23 cellular contexts compared by ENCODE assay signal in the genomic region with DNA sequence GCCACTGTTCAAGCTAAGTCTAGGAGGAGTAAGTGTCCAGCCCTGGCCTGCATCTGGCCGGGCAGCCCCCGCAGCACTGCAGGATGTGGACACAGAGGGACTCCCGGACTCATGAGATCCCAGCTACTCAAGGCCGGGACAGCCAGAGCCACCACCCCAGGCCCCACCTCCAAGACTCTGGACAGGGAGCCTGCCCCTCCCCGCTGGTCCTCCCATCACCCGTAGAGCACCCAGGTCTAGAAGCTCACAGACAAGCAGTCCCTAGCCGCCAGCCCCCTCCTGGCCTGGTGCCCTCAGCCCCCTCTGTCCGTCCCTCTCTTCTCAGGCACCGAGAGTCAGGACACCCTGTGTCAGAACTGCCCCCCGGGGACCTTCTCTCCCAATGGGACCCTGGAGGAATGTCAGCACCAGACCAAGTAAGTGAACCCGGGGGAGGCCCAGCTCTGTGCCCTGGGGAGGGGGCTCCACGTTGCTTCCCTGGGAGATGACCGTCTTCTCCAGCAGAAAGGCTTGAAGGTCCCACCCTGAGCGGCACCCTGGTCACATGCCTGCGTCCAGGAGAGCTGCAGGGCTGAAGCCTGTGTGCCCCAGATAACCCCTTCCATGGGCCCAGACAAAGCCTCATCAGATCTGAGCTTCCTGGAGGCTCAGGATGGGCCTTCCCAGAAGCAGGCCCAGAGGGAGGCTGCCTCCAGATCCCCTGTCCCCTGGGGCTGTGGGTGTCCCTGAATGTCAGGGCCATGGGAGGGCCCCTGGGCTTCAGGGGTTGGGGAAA. TPM values are rescaled to one million over a fixed set of nuclear protein-coding genes. Genes with fewer than 3 reads are reported as not detected.
DNase-seq lines count a peak whose midpoint lies in the region; ATAC-seq, FAIRE-seq and TF ChIP-seq lines count a peak whose summit lies in the region.
"Had no signal": no experiment of that assay in that cellular context is flagged by ENCODE, and none has a peak within 500 bp of the region (broad histone marks: within the 10 kb centered on the region; RNA-seq: fewer than 3 reads in every experiment).

No MANE protein-coding gene starts in this region.

- H3K18ac ChIP-seq in mesenchymal stem cell (ENCODE audit: low read depth in 1 of 2, low read length in 2 of 2): no peak overlapping the region

- no peaks in the 10 kb centered on the region for H3K9me3 ChIP-seq in right cardiac atrium (ENCODE audit: control insufficient read depth, low read length)
- H3K9me3 ChIP-seq in K562 (replicated peaks; ENCODE audit: control insufficient read depth, insufficient read depth, low read depth, low read length): no peaks in the 10 kb centered on the region
- H3K9me3 ChIP-seq in mesenchymal stem cell (ENCODE audit: control insufficient read depth, low read length): no peaks in the 10 kb centered on the region
- H3K9me3 ChIP-seq: A549, SJCRH30 had no signal

- no peaks in the 10 kb centered on the region for H3K9me1 ChIP-seq in K562 (ENCODE audit: control insufficient read depth, insufficient read depth, low read length)

- H4K8ac ChIP-seq in mesenchymal stem cell (ENCODE audit: low read length): no peak overlapping the region

- H3K36me3 ChIP-seq in K562 (ENCODE audit: control insufficient read depth, insufficient read depth, low read length): no peaks in the 10 kb centered on the region
- H3K36me3 ChIP-seq in mesenchymal stem cell (ENCODE audit: control insufficient read depth in 1 of 2, insufficient read depth in 2 of 2, low read depth in 1 of 2, low read length in 2 of 2): peaks cover 42 to 52% of the 10 kb centered on the region in 2 experiments
- H3K36me3 ChIP-seq: SJCRH30 had no signal

- H2BK120ac ChIP-seq in mesenchymal stem cell (ENCODE audit: low read depth, low read length): no peak overlapping the region

- CTCF ChIA-PET in K562 (lab: Yijun Ruan, JAX; ENCODE audit: low intra/inter-chr PET ratio): no interaction called here

- H3K27ac Mint-ChIP-seq in stimulated activated naive B cell treated with anti-CD40 and anti-IgM and Interleukin-4, amounts not matched to agents 10 μg/mL and 1 μg/mL and 100 μg/mL, for 72 hours: peak overlapping the region; percentile 79

- in situ Hi-C loops in K562 (cut with MboI): no loop called here
- in situ Hi-C loops in KBM-7 (cut with MboI; ENCODE audit: low pct_unique_long_range_greater_than_20kb, low sequenced_read_pairs): no loop called here

- TF ChIP-seq EP300 in K562 (IDR thresholded peaks at IDR 0.05; ENCODE audit: low read length): no peak

- intact Hi-C loops in right cardiac atrium (cut with DNase I): no loop called here
- intact Hi-C loops in Right ventricle myocardium inferior (cut with DNase I): no loop called here
- intact Hi-C loops in K562 (cut with micrococcal nuclease): no loop called here

- TF ChIP-seq RAD21 in K562 (CRISPR knock-in tag; conservative IDR thresholded peaks at IDR 0.05 in 1 of 2, IDR thresholded peaks at IDR 0.05 in 1 of 2): no peak

- no peak for TF ChIP-seq CTCF in K562 (IDR thresholded peaks at IDR 0.05 in 2 of 3, conservative IDR thresholded peaks at IDR 0.05 in 1 of 3; ENCODE audit: insufficient read depth in 2 of 3, low read depth in 1 of 3, low read length in 3 of 3)

- peaks cover 45 to 90% of the 10 kb centered on the region in 2 donors for H3K4me1 Mint-ChIP-seq in stimulated activated naive B cell treated with anti-CD40 and anti-IgM and Interleukin-4, amounts not matched to agents 10 μg/mL and 1 μg/mL and 100 μg/mL, for 72 hours

- H3K4me3 ChIP-seq in right cardiac atrium (ENCODE audit: low read length) (no peak overlapping the region), K562 (no peak overlapping the region), mesenchymal stem cell (ENCODE audit: insufficient read depth in 1 of 2, low read depth in 1 of 2, low read length in 2 of 2) (no peak overlapping the region)
- H3K4me3 ChIP-seq: A549, SJCRH30 had no signal

- H3K4me2 ChIP-seq in K562 (ENCODE audit: insufficient read depth, low read length) (peak overlapping the region; percentile 20; the same call in 1 of the 2 replicates), mesenchymal stem cell (ENCODE audit: low read length, poor library complexity, severe bottlenecking) (no peak overlapping the region)
- H3K4me2 ChIP-seq: A549 had no signal

- no peak overlapping the region for H2AK5ac ChIP-seq in mesenchymal stem cell (ENCODE audit: low read length, severe bottlenecking)

- no peaks in the 10 kb centered on the region for H3K27me3 ChIP-seq in right cardiac atrium (ENCODE audit: control insufficient read depth, insufficient read depth)
- peaks cover 10 to 24% of the 10 kb centered on the region in 2 experiments; a peak in 4 of 5 replicates for H3K27me3 ChIP-seq in K562 (ENCODE audit: control insufficient read depth in 2 of 2, insufficient read depth in 2 of 2, low read length in 2 of 2)
- H3K27me3 ChIP-seq in mesenchymal stem cell (ENCODE audit: control insufficient read depth in 1 of 2, insufficient read depth in 1 of 2, low read length in 2 of 2): peaks cover 0 to 4% of the 10 kb centered on the region in 2 experiments

- H3K79me1 ChIP-seq in mesenchymal stem cell (replicated peaks; ENCODE audit: low read length, poor library complexity, severe bottlenecking): peaks cover 14% of the 10 kb centered on the region

- peak overlapping the region; percentile 31 for H2BK15ac ChIP-seq in mesenchymal stem cell (ENCODE audit: low read depth, poor library complexity, severe bottlenecking)

- H3K27ac ChIP-seq in right cardiac atrium (ENCODE audit: low read length) (no peak overlapping the region), K562 (ENCODE audit: extremely low read depth, low read depth, low read length) (no peak overlapping the region), mesenchymal stem cell (ENCODE audit: low read length, poor library complexity, severe bottlenecking) (no peak overlapping the region)
- H3K27ac ChIP-seq: A549, SJCRH30 had no signal

- POLR2A ChIA-PET in K562 (lab: Yijun Ruan, JAX): interaction anchor here (0.6 to 3.3 kb wide), 9 partner anchors 11 to 410 kb away, joined by 3 to 13 read pairs (median 3); a partner anchor contains a TSS

- H3K23ac ChIP-seq in mesenchymal stem cell (ENCODE audit: low read length in 2 of 2): no peak overlapping the region

- H3K79me2 ChIP-seq in K562 (ENCODE audit: control insufficient read depth, insufficient read depth, low read length): no peaks in the 10 kb centered on the region

- peaks cover 65 to 82% of the 10 kb centered on the region in 2 donors for H3K36me3 Mint-ChIP-seq in stimulated activated naive B cell treated with anti-CD40 and anti-IgM and Interleukin-4, amounts not matched to agents 10 μg/mL and 1 μg/mL and 100 μg/mL, for 72 hours

- TF ChIP-seq POLR2A in K562 (conservative IDR thresholded peaks at IDR 0.05): no peak

- H3K4me1 ChIP-seq in right cardiac atrium (ENCODE audit: control insufficient read depth, insufficient read depth, low read length): peaks cover 3% of the 10 kb centered on the region
- H3K4me1 ChIP-seq in K562 (replicated peaks in 1 of 2; ENCODE audit: control insufficient read depth in 2 of 2, insufficient read depth in 2 of 2, low read length in 2 of 2): peaks cover 23 to 84% of the 10 kb centered on the region in 2 experiments
- H3K4me1 ChIP-seq in mesenchymal stem cell (ENCODE audit: control insufficient read depth, insufficient read depth, low read depth, low read length): peaks cover 27% of the 10 kb centered on the region
- H3K4me1 ChIP-seq: SJCRH30 had no signal

- H2BK5ac ChIP-seq in mesenchymal stem cell (ENCODE audit: low read depth, low read length, poor library complexity, severe bottlenecking): no peak overlapping the region

- 85% methylated on average over 15 of the region's 15 CpGs for WGBS in right cardiac atrium
- WGBS in K562 (ENCODE audit: insufficient coverage, low coverage, missing lambda C conversion rate): 19% methylated on average over 14 of the region's 15 CpGs
- 79% methylated on average over 15 of the region's 15 CpGs for WGBS in mesenchymal stem cell

- H2AFZ ChIP-seq in K562 (ENCODE audit: low read depth, low read length) (peak overlapping the region; percentile 34; the same call in 1 of the 2 replicates), mesenchymal stem cell (ENCODE audit: low read depth, low read length) (no peak overlapping the region)

- no peak overlapping the region for H4K91ac ChIP-seq in mesenchymal stem cell (ENCODE audit: low read length)

- H3K27me3 Mint-ChIP-seq in stimulated activated naive B cell treated with anti-CD40 and anti-IgM and Interleukin-4, amounts not matched to agents 10 μg/mL and 1 μg/mL and 100 μg/mL, for 72 hours: no peaks in the 10 kb centered on the region

- H3K9ac ChIP-seq in K562 (ENCODE audit: insufficient read depth in 1 of 2, low read depth in 2 of 2, low read length in 2 of 2): peak overlapping the region in 1 of 2 experiments; percentile 70; a peak in 2 of 4 replicates
- no peak overlapping the region for H3K9ac ChIP-seq in mesenchymal stem cell (ENCODE audit: low read length)

- FAIRE-seq in K562 (lab: Jason Lieb, UNC): peak; percentile 56
- FAIRE-seq: A549, GM12892, GM18507 had no signal

- H3K4me3 Mint-ChIP-seq in stimulated activated naive B cell treated with anti-CD40 and anti-IgM and Interleukin-4, amounts not matched to agents 10 μg/mL and 1 μg/mL and 100 μg/mL, for 72 hours: peak overlapping the region; percentile 46 to 60

- H3K9me3 Mint-ChIP-seq in stimulated activated naive B cell treated with anti-CD40 and anti-IgM and Interleukin-4, amounts not matched to agents 10 μg/mL and 1 μg/mL and 100 μg/mL, for 72 hours: no peaks in the 10 kb centered on the region

- BruUV-seq in K562 (replicated peaks; lab: Mats Ljungman, UMichigan): no TSS peak

- no peaks in the 10 kb centered on the region for H4K20me1 ChIP-seq in K562 (replicated peaks; ENCODE audit: control insufficient read depth, insufficient read depth, low read length)

- peak in 2 of 3 donors; percentile 11 to 50 for DNase-seq in right cardiac atrium
- DNase-seq in Right ventricle myocardium inferior (ENCODE audit: missing footprints): no peak
- DNase-seq in K562 (ENCODE audit: extremely low read depth in 1 of 4, low spot score in 3 of 4): peak in 2 of 4 experiments; percentile 39 to 73
- DNase-seq in mesenchymal stem cell: no peak
- DNase-seq in stimulated activated naive B cell treated with anti-CD40 and anti-IgM and Interleukin-4, amounts not matched to agents 10 μg/mL and 1 μg/mL and 100 μg/mL, for 72 hours: no peak
- DNase-seq in KBM-7: no peak
- DNase-seq in stimulated activated naive CD4-positive, alpha-beta T cell treated with Interleukin-2 at 50 U/mL for 16 hours (lab: John Stamatoyannopoulos, UW): no peak
- DNase-seq: DMS79, NCI-H1048, NCI-H1436, NCI-H1930, NCI-H345, NCI-H524 treated with DMSO at 0.1 percent for 48 hours, PC-3, RPMI8226, SJCRH30 had no signal

- no peak overlapping the region for H3K4ac ChIP-seq in mesenchymal stem cell (ENCODE audit: low read depth in 1 of 2, low read length in 2 of 2)

- H2BK12ac ChIP-seq in mesenchymal stem cell (ENCODE audit: low read length in 2 of 2): no peak overlapping the region

- ATAC-seq in right cardiac atrium (no peak), Right ventricle myocardium inferior (no peak), K562 (peak; percentile 22), GM18873 (IDR thresholded peaks at IDR 0.05; ENCODE audit: low FRiP score, unreplicated experiment) (no peak)
- ATAC-seq in stimulated activated naive B cell treated with anti-CD40 and anti-IgM and Interleukin-4, amounts not matched to agents 10 μg/mL and 1 μg/mL and 100 μg/mL, for 72 hours (replicated peaks): no peak
- ATAC-seq: A549, PC-3 had no signal

- no peak overlapping the region for H3K14ac ChIP-seq in mesenchymal stem cell (ENCODE audit: low read length in 2 of 2)

RNA-seq across cellular contexts. Expression of a gene that starts 4.3 kb away (rescaled TPM):
- total RNA-seq in right cardiac atrium (10 to 100 TPM; 17.6 to 25.5 (median 21.8) TPM), Right ventricle myocardium inferior (15.7 TPM), K562 (2014; rRNA removed) (0.68 and 0.73 TPM in 2 replicates), K562 (2014; rRNA removed; fragmentation: Illumina TruSeq; extraction: Trizol) (0.11 and 0.16 TPM in 2 replicates), K562 (2015; rRNA removed; fragmentation: Illumina TruSeq; extraction: Trizol) (1.1 and 1.3 TPM in 2 replicates), K562 (2021) (1.8 and 2.1 TPM in 2 replicates)
- polyA plus RNA-seq in right cardiac atrium (27.6 TPM), K562 (2011; rRNA removed) (0.68 and 1.3 TPM in 2 replicates), K562 (2014; fragmentation: Illumina TruSeq; extraction: Trizol) (0.58 and 0.89 TPM in 2 replicates), K562 (2014; fragmentation: Nextera tagmentation; extraction: Ambion mirVana) (not detected), K562 (2014; rRNA removed) (1.6 and 2.3 TPM in 2 replicates)
- 2.5 and 7.5 TPM in 2 replicates for total RNA-seq in K562 (2011; cell fraction: chromatin; rRNA removed; ENCODE audit: low replicate concordance)
- total RNA-seq in K562 (2011; cell fraction: nucleolus; rRNA removed): 4.8 and 5.5 TPM in 2 replicates
- 3.3 and 3.4 TPM in 2 replicates for total RNA-seq in K562 (2011; cell fraction: nucleoplasm; rRNA removed)
- polyA plus RNA-seq in K562 (2011; cell fraction: cytosol; rRNA removed): 0.97 and 1.0 TPM in 2 replicates
- polyA plus RNA-seq in K562 (2011; cell fraction: nucleus; rRNA removed): 11.2 and 14.0 TPM in 2 replicates
- 3.3 and 11.5 TPM in 2 replicates for polyA plus RNA-seq in K562 (2012)
- polyA minus RNA-seq in K562 (2011; rRNA and poly(A)+ RNA removed): 0.15 and 0.18 TPM in 2 replicates
- polyA minus RNA-seq in K562 (2011; cell fraction: cytosol; rRNA and poly(A)+ RNA removed): not detected in 2 replicates
- 1.6 and 2.0 TPM in 2 replicates for polyA minus RNA-seq in K562 (2011; cell fraction: nucleus; rRNA and poly(A)+ RNA removed)
- polyA plus RNA-seq in mesenchymal stem cell (2013, experiment 1 of 2): 0.73 TPM
- polyA plus RNA-seq in mesenchymal stem cell (2013, experiment 2 of 2): 0.89 TPM
- total RNA-seq: SJCRH30 had no signal

RNA-seq across cellular contexts. Expression of a gene that starts 26.1 kb away (rescaled TPM):
- total RNA-seq in right cardiac atrium (10 to 100 TPM in 2 of 4 donors, 1 to 10 TPM in 2; 8.0 to 11.8 (median 10.4) TPM), Right ventricle myocardium inferior (12.2 TPM), K562 (2014; rRNA removed) (14.0 and 16.4 TPM in 2 replicates), K562 (2014; rRNA removed; fragmentation: Illumina TruSeq; extraction: Trizol) (3.3 and 4.1 TPM in 2 replicates), K562 (2015; rRNA removed; fragmentation: Illumina TruSeq; extraction: Trizol) (11.8 TPM in 2 replicates), K562 (2021) (25.3 and 28.1 TPM in 2 replicates)
- polyA plus RNA-seq in right cardiac atrium (9.3 TPM), K562 (2011; rRNA removed) (6.7 and 7.0 TPM in 2 replicates), K562 (2014; fragmentation: Illumina TruSeq; extraction: Trizol) (15.2 and 16.6 TPM in 2 replicates), K562 (2014; fragmentation: Nextera tagmentation; extraction: Ambion mirVana) (1 to 10 TPM in 1 of 2 experiments, under 1 TPM in 1; 0.99 to 1.7 TPM), K562 (2014; rRNA removed) (17.6 and 20.7 TPM in 2 replicates)
- 4.0 and 14.5 TPM in 2 replicates for total RNA-seq in K562 (2011; cell fraction: chromatin; rRNA removed; ENCODE audit: low replicate concordance)
- total RNA-seq in K562 (2011; cell fraction: nucleolus; rRNA removed): 13.0 and 14.3 TPM in 2 replicates
- 5.5 and 8.1 TPM in 2 replicates for total RNA-seq in K562 (2011; cell fraction: nucleoplasm; rRNA removed)
- 9.9 and 25.7 TPM in 2 replicates for polyA plus RNA-seq in K562 (2011; cell fraction: cytosol; rRNA removed)
- 20.2 and 28.6 TPM in 2 replicates for polyA plus RNA-seq in K562 (2011; cell fraction: nucleus; rRNA removed)
- polyA plus RNA-seq in K562 (2012): 11.9 and 22.1 TPM in 2 replicates
- 1.8 and 4.0 TPM in 2 replicates for polyA minus RNA-seq in K562 (2011; rRNA and poly(A)+ RNA removed)
- polyA minus RNA-seq in K562 (2011; cell fraction: cytosol; rRNA and poly(A)+ RNA removed): 3.9 and 7.0 TPM in 2 replicates
- 5.4 and 6.8 TPM in 2 replicates for polyA minus RNA-seq in K562 (2011; cell fraction: nucleus; rRNA and poly(A)+ RNA removed)
- polyA plus RNA-seq in mesenchymal stem cell (2013, experiment 1 of 2): 17.2 TPM
- 17.2 TPM for polyA plus RNA-seq in mesenchymal stem cell (2013, experiment 2 of 2)

RNA-seq across cellular contexts. Expression of a gene that starts 30.4 kb away (rescaled TPM):
- total RNA-seq in right cardiac atrium (1 to 10 TPM in 2 of 4 donors, under 1 TPM in 2; 0.61 to 1.8 (median 1.2) TPM), Right ventricle myocardium inferior (1.3 TPM), K562 (2014; rRNA removed) (not detected in 2 replicates), K562 (2014; rRNA removed; fragmentation: Illumina TruSeq; extraction: Trizol) (not detected in 2 replicates), K562 (2015; rRNA removed; fragmentation: Illumina TruSeq; extraction: Trizol) (not detected in 2 replicates), K562 (2021) (not detected in 2 replicates)
- polyA plus RNA-seq in right cardiac atrium (0.52 TPM), K562 (2011; rRNA removed) (not detected in 2 replicates), K562 (2014; fragmentation: Illumina TruSeq; extraction: Trizol) (not detected in 2 replicates), K562 (2014; fragmentation: Nextera tagmentation; extraction: Ambion mirVana) (not detected), K562 (2014; rRNA removed) (not detected in 2 replicates)
- not detected in 2 replicates for total RNA-seq in K562 (2011; cell fraction: chromatin; rRNA removed; ENCODE audit: low replicate concordance)
- total RNA-seq in K562 (2011; cell fraction: nucleolus; rRNA removed): not detected in 2 replicates
- total RNA-seq in K562 (2011; cell fraction: nucleoplasm; rRNA removed): not detected in 2 replicates
- 0.04 TPM in 1 of 2 replicates, not detected in the other for polyA plus RNA-seq in K562 (2011; cell fraction: cytosol; rRNA removed)
- polyA plus RNA-seq in K562 (2011; cell fraction: nucleus; rRNA removed): not detected in 2 replicates
- not detected in 2 replicates for polyA plus RNA-seq in K562 (2012)
- not detected in 2 replicates for polyA minus RNA-seq in K562 (2011; rRNA and poly(A)+ RNA removed)
- not detected in 2 replicates for polyA minus RNA-seq in K562 (2011; cell fraction: cytosol; rRNA and poly(A)+ RNA removed)
- not detected in 2 replicates for polyA minus RNA-seq in K562 (2011; cell fraction: nucleus; rRNA and poly(A)+ RNA removed)
- not detected for polyA plus RNA-seq in mesenchymal stem cell (2013, experiment 1 of 2)
- not detected for polyA plus RNA-seq in mesenchymal stem cell (2013, experiment 2 of 2)
- total RNA-seq: H4, M059J, SJCRH30 had no signal
- polyA plus RNA-seq: A549, BJ had no signal

RNA-seq across cellular contexts. Expression of a gene that starts 34.1 kb away (rescaled TPM):
- 10 to 100 TPM; 35.2 to 51.3 (median 45.1) TPM for total RNA-seq in right cardiac atrium
- 38.7 TPM for polyA plus RNA-seq in right cardiac atrium
- 46.4 TPM for total RNA-seq in Right ventricle myocardium inferior
- 114 and 307 TPM in 2 replicates for total RNA-seq in K562 (2011; cell fraction: chromatin; rRNA removed; ENCODE audit: low replicate concordance)
- 194 and 202 TPM in 2 replicates for total RNA-seq in K562 (2011; cell fraction: nucleolus; rRNA removed)
- 119 and 146 TPM in 2 replicates for total RNA-seq in K562 (2011; cell fraction: nucleoplasm; rRNA removed)
- total RNA-seq in K562 (2014; rRNA removed): 39.6 and 50.7 TPM in 2 replicates
- 15.3 and 19.2 TPM in 2 replicates for total RNA-seq in K562 (2014; rRNA removed; fragmentation: Illumina TruSeq; extraction: Trizol)
- total RNA-seq in K562 (2015; rRNA removed; fragmentation: Illumina TruSeq; extraction: Trizol): 29.7 and 32.0 TPM in 2 replicates
- total RNA-seq in K562 (2021): 55.6 and 61.3 TPM in 2 replicates
- polyA plus RNA-seq in K562 (2011; rRNA removed): 23.3 and 39.3 TPM in 2 replicates
- polyA plus RNA-seq in K562 (2011; cell fraction: cytosol; rRNA removed): 21.3 and 25.3 TPM in 2 replicates
- 181 and 249 TPM in 2 replicates for polyA plus RNA-seq in K562 (2011; cell fraction: nucleus; rRNA removed)
- 28.4 and 32.3 TPM in 2 replicates for polyA plus RNA-seq in K562 (2012)
- polyA plus RNA-seq in K562 (2014; fragmentation: Illumina TruSeq; extraction: Trizol): 31.5 and 31.8 TPM in 2 replicates
- 1 to 10 TPM in 1 of 2 experiments, under 1 TPM in 1; 0.93 to 1.4 TPM for polyA plus RNA-seq in K562 (2014; fragmentation: Nextera tagmentation; extraction: Ambion mirVana)
- 41.3 and 42.3 TPM in 2 replicates for polyA plus RNA-seq in K562 (2014; rRNA removed)
- 22.3 and 22.4 TPM in 2 replicates for polyA minus RNA-seq in K562 (2011; rRNA and poly(A)+ RNA removed)
- polyA minus RNA-seq in K562 (2011; cell fraction: cytosol; rRNA and poly(A)+ RNA removed): 35.2 and 42.6 TPM in 2 replicates
- polyA minus RNA-seq in K562 (2011; cell fraction: nucleus; rRNA and poly(A)+ RNA removed): 116 and 142 TPM in 2 replicates
- polyA plus RNA-seq in mesenchymal stem cell (2013, experiment 1 of 2): 10.2 TPM
- polyA plus RNA-seq in mesenchymal stem cell (2013, experiment 2 of 2): 9.9 TPM

Comparison
In these comparisons a context has a peak if more than half of its experiments do, and no peak if none do; other contexts are left out.
1. DNase-seq: peak in right cardiac atrium (2 of 3); none in Right ventricle myocardium inferior (single experiment), mesenchymal stem cell (single experiment), stimulated activated naive B cell treated with anti-CD40 and anti-IgM and Interleukin-4, amounts not matched to agents 10 μg/mL and 1 μg/mL and 100 μg/mL, for 72 hours (single experiment), KBM-7 (single experiment) and stimulated activated naive CD4-positive, alpha-beta T cell treated with Interleukin-2 at 50 U/mL for 16 hours (single experiment).